22 cellular contexts compared by ENCODE assay signal in the genomic region with DNA sequence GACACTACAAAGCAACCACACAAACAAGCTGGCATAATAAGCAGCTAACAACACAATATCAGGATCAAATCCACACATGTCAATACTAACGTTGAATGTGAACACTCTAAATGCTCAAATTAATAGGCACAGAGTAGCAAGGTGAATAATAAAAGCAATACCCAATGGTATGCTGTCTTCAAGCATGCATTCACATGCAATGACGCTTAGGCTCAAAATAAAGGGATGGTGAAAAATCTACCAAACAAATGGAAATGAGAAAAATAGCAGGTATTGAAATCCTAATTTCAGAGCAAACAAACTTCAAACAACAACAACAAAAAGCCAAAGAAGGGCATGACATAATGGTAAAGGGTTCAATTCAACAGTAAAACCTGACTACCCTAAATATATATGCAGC.
"Had no signal": no experiment of that assay in that cellular context is flagged by ENCODE, and none has a peak within 500 bp of the region (broad histone marks: within the 10 kb centered on the region; RNA-seq: fewer than 3 reads in every experiment).

No MANE protein-coding gene starts in this region.

- H3K4me3 ChIP-seq: esophagus muscularis mucosa, gastrocnemius medialis, psoas muscle, right lobe of liver, suprapubic skin, thyroid gland, uterus had no signal

- H3K27ac ChIP-seq: epithelial cell of prostate, esophagus muscularis mucosa, gastrocnemius medialis, neutrophil, psoas muscle, right lobe of liver, suprapubic skin, thyroid gland, uterus had no signal

- H3K36me3 Mint-ChIP-seq: naive thymus-derived CD4-positive, alpha-beta T cell; stimulated activated effector memory CD8-positive, alpha-beta T cell treated with anti-CD3 and anti-CD28 coated beads, Interleukin-12 subunit alpha, Interleukin-12 subunit beta, amount 100 ng/mL, for 72 hours; type B pancreatic cell had no signal

- H3K9me3 ChIP-seq: neutrophil, suprapubic skin, thyroid gland, uterus had no signal

- H3K4me3 Mint-ChIP-seq: dendritic cell treated with granulocyte-macrophage colony-stimulating factor and Interleukin-4, amounts not matched to agents 40 ng/mL and 50 ng/mL, for 4 days; effector memory CD8-positive, alpha-beta T cell; naive thymus-derived CD4-positive, alpha-beta T cell; nephron progenitor cell; stimulated activated effector memory CD8-positive, alpha-beta T cell treated with anti-CD3 and anti-CD28 coated beads, Interleukin-12 subunit alpha, Interleukin-12 subunit beta, amount 100 ng/mL, for 72 hours; type B pancreatic cell had no signal

- ATAC-seq: effector memory CD8-positive, alpha-beta T cell; gastrocnemius medialis; left lobe of liver; naive thymus-derived CD4-positive, alpha-beta T cell; psoas muscle; right lobe of liver; stimulated activated effector memory CD8-positive, alpha-beta T cell treated with anti-CD3 and anti-CD28 coated beads, Interleukin-12 subunit alpha, Interleukin-12 subunit beta, amount 100 ng/mL, for 72 hours; stimulated activated naive CD8-positive, alpha-beta T cell treated with anti-CD3 and anti-CD28 coated beads, Interleukin-15, Interleukin-2, amounts not matched to agents 100 U/mL and 50 U/mL, for 24 hours had no signal

- H3K36me3 ChIP-seq: esophagus muscularis mucosa, gastrocnemius medialis, neutrophil, right lobe of liver, suprapubic skin, thyroid gland, uterus had no signal

- H3K27ac Mint-ChIP-seq: dendritic cell treated with granulocyte-macrophage colony-stimulating factor and Interleukin-4, amounts not matched to agents 40 ng/mL and 50 ng/mL, for 4 days; effector memory CD8-positive, alpha-beta T cell; naive thymus-derived CD4-positive, alpha-beta T cell; nephron progenitor cell; stimulated activated effector memory CD8-positive, alpha-beta T cell treated with anti-CD3 and anti-CD28 coated beads, Interleukin-12 subunit alpha, Interleukin-12 subunit beta, amount 100 ng/mL, for 72 hours; type B pancreatic cell had no signal

- H3K27me3 ChIP-seq: esophagus muscularis mucosa, neutrophil, right lobe of liver, suprapubic skin, thyroid gland, uterus had no signal

- H3K4me1 ChIP-seq: psoas muscle, right lobe of liver, suprapubic skin, thyroid gland, uterus had no signal

- DNase-seq: effector memory CD8-positive, alpha-beta T cell; gastrocnemius medialis; mammary epithelial cell; naive thymus-derived CD4-positive, alpha-beta T cell; nephron progenitor cell; psoas muscle; retina; right lobe of liver; stimulated activated CD4-positive, alpha-beta T cell treated with anti-CD3 and anti-CD28 coated beads, Interleukin-4, amount 100 ng/mL, for 1 hour; stimulated activated CD8-positive, alpha-beta memory T cell treated with anti-CD3 and anti-CD28 coated beads, Interleukin-4, amount 100 ng/mL, for 48 hours; stimulated activated naive CD8-positive, alpha-beta T cell treated with anti-CD3 and anti-CD28 coated beads, Interleukin-15, Interleukin-2, amounts not matched to agents 100 U/mL and 50 U/mL, for 24 hours; thyroid gland; uterus had no signal

- H3K4me1 Mint-ChIP-seq: naive thymus-derived CD4-positive, alpha-beta T cell; nephron progenitor cell; stimulated activated effector memory CD8-positive, alpha-beta T cell treated with anti-CD3 and anti-CD28 coated beads, Interleukin-12 subunit alpha, Interleukin-12 subunit beta, amount 100 ng/mL, for 72 hours had no signal

- H3K9me3 Mint-ChIP-seq: type B pancreatic cell had no signal

- FAIRE-seq: islet of Langerhans had no signal

- H3K27me3 Mint-ChIP-seq: dendritic cell treated with granulocyte-macrophage colony-stimulating factor and Interleukin-4, amounts not matched to agents 40 ng/mL and 50 ng/mL, for 4 days; effector memory CD8-positive, alpha-beta T cell; naive thymus-derived CD4-positive, alpha-beta T cell; type B pancreatic cell had no signal
